Comparison of ENCODE assay signal across 9 cellular contexts in genomic region chr1:170668301-170668789, GRCh38.
DNase-seq lines count a peak whose midpoint lies in the region; ATAC-seq lines count a peak whose summit lies in the region.
"Had no signal": no experiment of that assay in that cellular context is flagged by ENCODE, and none has a peak within 500 bp of the region (broad histone marks: within the 10 kb centered on the region; RNA-seq: fewer than 3 reads in every experiment).

No MANE protein-coding gene starts in this region.

- ATAC-seq in HG02981 (IDR thresholded peaks at IDR 0.05; ENCODE audit: unreplicated experiment): no peak
- ATAC-seq: activated CD8-positive, alpha-beta T cell treated with anti-CD3 and anti-CD28 coated beads for 36 hours had no signal

- DNase-seq in NCI-H2227 (lab: John Stamatoyannopoulos, UW; ENCODE audit: unreplicated experiment) (peak; percentile 4), NCI-H2227 treated with DMSO at 0.1 percent for 48 hours (lab: John Stamatoyannopoulos, UW) (no peak), NCI-H446 (lab: John Stamatoyannopoulos, UW) (peak; percentile 64 to 69), fibroblast of peridontal ligament (ENCODE audit: extremely low read depth) (peak; percentile 79), retina (peak; percentile 77), NCI-H524 treated with DMSO at 0.1 percent for 48 hours (lab: John Stamatoyannopoulos, UW) (no peak), NAMALWA (ENCODE audit: low spot score) (no peak)
- DNase-seq: activated CD8-positive, alpha-beta T cell treated with anti-CD3 and anti-CD28 coated beads for 36 hours had no signal

Comparison
In these comparisons a context has a peak if more than half of its experiments do, and no peak if none do; other contexts are left out.
1. DNase-seq: peak in NCI-H2227 (single experiment), NCI-H446 (2 of 2), fibroblast of peridontal ligament (single experiment) and retina (single experiment); none in NCI-H2227 treated with DMSO at 0.1 percent for 48 hours (single experiment), NCI-H524 treated with DMSO at 0.1 percent for 48 hours (single experiment) and NAMALWA (single experiment).